Comparison of ENCODE assay signal across 8 cellular contexts in genomic region chr19:18557474-18558201, GRCh38. TPM values are rescaled to one million over a fixed set of nuclear protein-coding genes. Genes with fewer than 3 reads are reported as not detected.
DNase-seq lines count a peak whose midpoint lies in the region; ATAC-seq and TF ChIP-seq lines count a peak whose summit lies in the region.

KXD1 (plus strand) TSS chr19:18557870; CDS start chr19:18562057, 4,187 bp downstream.

- TF ChIP-seq POLR2A in spleen (IDR thresholded peaks at IDR 0.05), result peak in 1 of 3 donors; percentile 49

- peaks cover 18% of the 10 kb centered on the region for H3K36me3 Mint-ChIP-seq in activated B cell treated with CpG ODN at 0.5 μM for 24 hours (ENCODE audit: low read depth)

- H3K9me3 ChIP-seq in AG04450 (ENCODE audit: control insufficient read depth, insufficient read depth, low read length) (no peaks in the 10 kb centered on the region), spleen (no peaks in the 10 kb centered on the region)

- intact Hi-C loops in activated B cell treated with CpG ODN at 0.5 μM for 24 hours (cut with micrococcal nuclease), result loop anchor here (1.0 kb wide), 4 partner anchors 13 to 35 kb away; partner anchors contain the start of genes ELL and UBA52
- intact Hi-C loops in spleen (cut with DNase I; ENCODE audit: low total_unique reads), result no loop called here

- DNase-seq in AG04450 (ENCODE audit: low read depth, low spot score) (peak; percentile 98), NCI-H345 (lab: John Stamatoyannopoulos, UW) (peak; percentile 94), activated B cell treated with CpG ODN at 0.5 μM for 24 hours (peak; percentile 93), caudate nucleus (lab: John Stamatoyannopoulos, UW) (peak; percentile 65 to 99 (median 94)), inferior parietal cortex (ENCODE audit: extremely low spot score) (peak; percentile 99), spleen (peak; percentile 99)

- H3K9me3 Mint-ChIP-seq in activated B cell treated with CpG ODN at 0.5 μM for 24 hours, result no peaks in the 10 kb centered on the region

- ATAC-seq in GM18909 (IDR thresholded peaks at IDR 0.05; ENCODE audit: poor library complexity, unreplicated experiment) (peak; percentile 93), HG03196 (IDR thresholded peaks at IDR 0.05; ENCODE audit: unreplicated experiment) (peak; percentile 89), activated B cell treated with CpG ODN at 0.5 μM for 24 hours (ENCODE audit: low read depth) (peak; percentile 99)

- H3K4me1 Mint-ChIP-seq in activated B cell treated with CpG ODN at 0.5 μM for 24 hours, result peaks cover 25% of the 10 kb centered on the region

- CTCF ChIA-PET in AG04450 (lab: Charles Lee) (interaction anchor here (0.6 to 0.9 kb wide), 2 partner anchors 31 to 36 kb away, joined by 3 read pairs; no protein-coding TSS in a partner anchor), activated B cell treated with CpG ODN at 0.5 μM for 24 hours (lab: Charles Lee) (interaction anchor here (1.4 to 1.9 kb wide), 4 partner anchors 15 to 362 kb away, joined by 3 to 10 read pairs (median 3); partner anchors contain the start of genes COPE and DDX49)

- H3K4me3 Mint-ChIP-seq in activated B cell treated with CpG ODN at 0.5 μM for 24 hours, result peak within 1 kb of the TSS; percentile 87

- peak within 1 kb of the TSS; percentile 99 for H3K4me3 ChIP-seq in AG04450 (ENCODE audit: low read depth, low read length)
- H3K4me3 ChIP-seq in spleen, result peak within 1 kb of the TSS; percentile 68 to 97 (median 88)

- TF ChIP-seq CTCF in AG04450 (IDR thresholded peaks at IDR 0.05; ENCODE audit: low read depth, low read length), result no peak
- no peak for TF ChIP-seq CTCF in activated B cell treated with CpG ODN at 0.5 μM for 24 hours (IDR thresholded peaks at IDR 0.05)
- peak in 3 of 11 experiments; percentile 18 to 33 (median 32) for TF ChIP-seq CTCF in spleen (IDR thresholded peaks at IDR 0.05 in 8 of 11, conservative IDR thresholded peaks at IDR 0.05 in 3 of 11)

- H3K27me3 ChIP-seq in AG04450 (ENCODE audit: control insufficient read depth, insufficient read depth, low read length) (no peaks in the 10 kb centered on the region), spleen (replicated peaks in 1 of 7) (no peaks in the 10 kb centered on the region)

- WGBS in spleen, 5 donors, result 0 to 2% (median 0%) methylated on average over 17 to 57 of the region's 57 CpGs

- H3K36me3 ChIP-seq in spleen, result peaks cover 0 to 16% (median 5%) of the 10 kb centered on the region in 6 donors

- no peaks in the 10 kb centered on the region for H3K27me3 Mint-ChIP-seq in activated B cell treated with CpG ODN at 0.5 μM for 24 hours

- POLR2A ChIA-PET in AG04450 (lab: Yijun Ruan, JAX), result interaction anchor here (0.6 to 1.6 kb wide), 9 partner anchors 11 to 848 kb away, joined by 3 to 21 read pairs (median 3); partner anchors contain the start of genes ELL, GATAD2A and UBA52
- POLR2A ChIA-PET in activated B cell treated with CpG ODN at 0.5 μM for 24 hours (lab: Charles Lee), result interaction anchor here (0.6 to 5.0 kb wide), 28 partner anchors 8 to 1976 kb away, joined by 3 to 88 read pairs (median 6); partner anchors contain the start of genes COPE, DDX49, ELL and FKBP8

- peak within 1 kb of the TSS; percentile 57 for H3K27ac ChIP-seq in AG04450 (ENCODE audit: low read depth, low read length)
- H3K27ac ChIP-seq in caudate nucleus (ENCODE audit: low read depth, low read length), result peak within 1 kb of the TSS; percentile 71
- peak within 1 kb of the TSS; percentile 95 to 98 (median 96) for H3K27ac ChIP-seq in spleen

- peak within 1 kb of the TSS; percentile 89 for H3K27ac Mint-ChIP-seq in activated B cell treated with CpG ODN at 0.5 μM for 24 hours

- peaks cover 11 to 57% (median 36%) of the 10 kb centered on the region in 6 donors for H3K4me1 ChIP-seq in spleen

RNA-seq across cellular contexts. Expression of gene KXD1, which starts in this region (rescaled TPM):
- polyA plus RNA-seq in AG04450 (2011; rRNA removed), result 77.3 and 104 TPM in 2 replicates
- 99.7 and 168 TPM in 2 replicates for polyA minus RNA-seq in AG04450 (2011; rRNA and poly(A)+ RNA removed)
- total RNA-seq in activated B cell treated with CpG ODN at 0.5 μM for 24 hours, result 82.2 and 88.8 TPM in 2 replicates
- total RNA-seq in spleen, result 10 to 100 TPM; 63.9 to 90.9 (median 75.7) TPM
- polyA plus RNA-seq in spleen, result 10 to 100 TPM; 65.9 to 78.5 (median 68.9) TPM

Comparison
In these comparisons a context has a peak if more than half of its experiments do, and no peak if none do; other contexts are left out.
1. Peak in every context shown above with its lines: DNase-seq, ATAC-seq, H3K4me3 ChIP-seq and H3K27ac ChIP-seq.